In genomic region chr16:9868606-9869149, GRCh38 we compare ENCODE assay signal across 20 cellular contexts.
A peak's percentile ranks its signal among the peaks of the same experiment; 100 is the strongest.
DNase-seq lines count a peak whose midpoint lies in the region; ATAC-seq, FAIRE-seq and TF ChIP-seq lines count a peak whose summit lies in the region.
"Had no signal": no experiment of that assay in that cellular context is flagged by ENCODE, and none has a peak within 500 bp of the region (broad histone marks: within the 10 kb centered on the region; RNA-seq: fewer than 3 reads in every experiment).

No MANE protein-coding gene starts in this region.

- no peak overlapping the region for H2BK5ac ChIP-seq in H1 (ENCODE audit: low read depth, low read length)

- peak overlapping the region; percentile 36; the same call in 1 of the 2 replicates for H2BK15ac ChIP-seq in H1 (ENCODE audit: low read length)

- FAIRE-seq in bronchial epithelial cell (lab: Jason Lieb, UNC) (peak; percentile 36), H1 (lab: Jason Lieb, UNC) (no peak)
- FAIRE-seq: GM12891, GM18507 had no signal

- H2BK120ac ChIP-seq in H1 (replicated peaks; ENCODE audit: low read depth, low read length), result no peak overlapping the region

- H3K4me1 ChIP-seq in H1 (replicated peaks in 1 of 4; ENCODE audit: control insufficient read depth in 3 of 4, insufficient read depth in 4 of 4, low read length in 3 of 4), result peaks cover 0 to 2% (median 0%) of the 10 kb centered on the region in 4 experiments; a peak in 2 of 7 replicates
- H3K4me1 ChIP-seq in foreskin keratinocyte, result peaks cover 28% of the 10 kb centered on the region
- H3K4me1 ChIP-seq in osteoblast (ENCODE audit: insufficient read depth, low read length), result no peaks in the 10 kb centered on the region
- H3K4me1 ChIP-seq in suprapubic skin, result no peaks in the 10 kb centered on the region

- H4K20me1 ChIP-seq in H1 (replicated peaks in 1 of 2; ENCODE audit: control insufficient read depth in 1 of 2, insufficient read depth in 2 of 2, low read length in 2 of 2), result no peaks in the 10 kb centered on the region
- H4K20me1 ChIP-seq in osteoblast (ENCODE audit: insufficient read depth, low read length), result no peaks in the 10 kb centered on the region

- H3K4me2 ChIP-seq in H1 (ENCODE audit: insufficient read depth in 1 of 2, low read depth in 2 of 2, low read length in 2 of 2) (no peak overlapping the region), osteoblast (ENCODE audit: insufficient read depth, low read length) (no peak overlapping the region)

- H3K4me3 ChIP-seq in bronchial epithelial cell (ENCODE audit: low read depth, low read length) (no peak overlapping the region), H1 (ENCODE audit: extremely low read depth in 1 of 4, insufficient read depth in 2 of 4, low read depth in 3 of 4, low read length in 4 of 4) (no peak overlapping the region), osteoblast (ENCODE audit: insufficient read depth, low read length) (no peak overlapping the region), suprapubic skin (no peak overlapping the region)
- H3K4me3 ChIP-seq: GM23248 had no signal

- TF ChIP-seq RAD21 in H1 (IDR thresholded peaks at IDR 0.05 in 1 of 2, conservative IDR thresholded peaks at IDR 0.05 in 1 of 2; ENCODE audit: low read depth in 2 of 2, low read length in 2 of 2), result no peak

- ATAC-seq in foreskin keratinocyte (peak; percentile 85), HG02798 (IDR thresholded peaks at IDR 0.05; ENCODE audit: poor library complexity, unreplicated experiment) (no peak), HG02678 (IDR thresholded peaks at IDR 0.05; ENCODE audit: unreplicated experiment) (no peak)
- ATAC-seq in stimulated activated naive CD8-positive, alpha-beta T cell treated with anti-CD3 and anti-CD28 coated beads, Interleukin-15, Interleukin-2, amounts not matched to agents 100 U/mL and 50 U/mL, for 24 hours, result no peak
- ATAC-seq: HCT116 had no signal

- no peaks in the 10 kb centered on the region for H3K79me1 ChIP-seq in H1 (ENCODE audit: low read depth, low read length)

- no peaks in the 10 kb centered on the region; the same call in 1 of the 2 replicates for H3K23me2 ChIP-seq in H1 (ENCODE audit: low read depth, low read length)

- H4K8ac ChIP-seq in H1 (ENCODE audit: extremely low read depth, insufficient read depth, low read length), result no peak overlapping the region

- H3K4ac ChIP-seq in H1 (replicated peaks; ENCODE audit: insufficient read length, low read depth, low read length), result no peak overlapping the region

- CTCF ChIA-PET in H1 (lab: Charles Lee; ENCODE audit: partially characterized antibody), result interaction anchor here (0.6 to 1.4 kb wide), 2 partner anchors 8 to 319 kb away, joined by 4 read pairs; no protein-coding TSS in a partner anchor

- no peak overlapping the region for H2AK5ac ChIP-seq in H1 (ENCODE audit: low read depth, low read length)

- H3K9ac ChIP-seq in H1 (replicated peaks in 1 of 4; ENCODE audit: extremely low read depth in 1 of 4, low read depth in 3 of 4, low read length in 3 of 4), result no peak overlapping the region
- H3K9ac ChIP-seq: GM23248 had no signal

- H3K56ac ChIP-seq in H1 (replicated peaks; ENCODE audit: insufficient read length, low read depth, low read length), result no peak overlapping the region

- no peak overlapping the region for H3K27ac ChIP-seq in H1 (ENCODE audit: low read depth, low read length)
- H3K27ac ChIP-seq in foreskin keratinocyte, result peak overlapping the region; percentile 69
- no peak overlapping the region for H3K27ac ChIP-seq in osteoblast (ENCODE audit: low read depth, low read length)
- no peak overlapping the region for H3K27ac ChIP-seq in suprapubic skin
- H3K27ac ChIP-seq: GM23248 had no signal

- H3K18ac ChIP-seq in H1 (ENCODE audit: extremely low read depth, low read length), result no peak overlapping the region

- no peak for TF ChIP-seq POLR2A in H1 (IDR thresholded peaks at IDR 0.05; ENCODE audit: control extremely low read depth in 1 of 2, low read depth in 2 of 2, low read length in 2 of 2)
- TF ChIP-seq POLR2A in suprapubic skin (IDR thresholded peaks at IDR 0.05), result no peak

- no peak overlapping the region for H4K5ac ChIP-seq in H1 (ENCODE audit: insufficient read length, low read depth, low read length)

- WGBS in H1 (ENCODE audit: extremely low coverage in 1 of 2, insufficient coverage in 1 of 2, insufficient read length in 1 of 2, insufficient replicate concordance in 2 of 2, low coverage in 1 of 2, low lambda C conversion rate in 2 of 2, missing lambda C conversion rate in 1 of 2), 2 experiments, result 90% methylated on average over 2 of the region's 2 CpGs; no CpG with 5 or more reads in 1 of the 2 experiments
- WGBS in suprapubic skin, result 79% methylated on average over 2 of the region's 2 CpGs

- no peak for TF ChIP-seq CTCF in bronchial epithelial cell (IDR thresholded peaks at IDR 0.05; ENCODE audit: insufficient read depth, low read length, severe bottlenecking)
- TF ChIP-seq CTCF in H1 (IDR thresholded peaks at IDR 0.05; ENCODE audit: control extremely low read depth in 1 of 3, insufficient read depth in 1 of 3, low read depth in 1 of 3, low read length in 3 of 3), result no peak
- no peak for TF ChIP-seq CTCF in foreskin keratinocyte (conservative IDR thresholded peaks at IDR 0.05)
- TF ChIP-seq CTCF in osteoblast (IDR thresholded peaks at IDR 0.05; ENCODE audit: extremely low read depth, low read depth, low read length), result no peak
- no peak for TF ChIP-seq CTCF in suprapubic skin (IDR thresholded peaks at IDR 0.05)

- H4K91ac ChIP-seq in H1 (replicated peaks; ENCODE audit: insufficient read length, low read length), result no peak overlapping the region

- H3K27me3 ChIP-seq in bronchial epithelial cell (ENCODE audit: control insufficient read depth, insufficient read depth, low read length) (no peaks in the 10 kb centered on the region), H1 (replicated peaks in 1 of 4; ENCODE audit: control insufficient read depth in 3 of 4, extremely low read depth in 1 of 4, insufficient read depth in 3 of 4, low read length in 3 of 4) (no peaks in the 10 kb centered on the region), foreskin keratinocyte (no peaks in the 10 kb centered on the region), osteoblast (ENCODE audit: insufficient read depth, low read length) (no peaks in the 10 kb centered on the region), suprapubic skin (no peaks in the 10 kb centered on the region)

- H3K14ac ChIP-seq in H1 (ENCODE audit: insufficient read length), result no peak overlapping the region

- H2BK12ac ChIP-seq in H1 (ENCODE audit: low read depth, low read length), result no peak overlapping the region

- H2BK20ac ChIP-seq in H1 (ENCODE audit: low read length), result no peak overlapping the region

- H3K23ac ChIP-seq in H1 (ENCODE audit: insufficient read length), result no peak overlapping the region

- H3K36me3 ChIP-seq in bronchial epithelial cell (ENCODE audit: control insufficient read depth, insufficient read depth, low read length), result no peaks in the 10 kb centered on the region
- H3K36me3 ChIP-seq in H1 (ENCODE audit: control insufficient read depth in 2 of 4, insufficient read depth in 4 of 4, low read length in 3 of 4), result no peaks in the 10 kb centered on the region
- no peaks in the 10 kb centered on the region for H3K36me3 ChIP-seq in osteoblast (ENCODE audit: insufficient read depth, low read length)
- no peaks in the 10 kb centered on the region for H3K36me3 ChIP-seq in suprapubic skin

- H3K79me2 ChIP-seq in H1 (ENCODE audit: control insufficient read depth in 1 of 2, insufficient read depth in 2 of 2, low read length in 2 of 2), result no peaks in the 10 kb centered on the region
- no peaks in the 10 kb centered on the region for H3K79me2 ChIP-seq in osteoblast (ENCODE audit: insufficient read depth, low read length)

- TF ChIP-seq EP300 in H1 (IDR thresholded peaks at IDR 0.05; ENCODE audit: borderline replicate concordance in 1 of 2, low read depth in 2 of 2, low read length in 2 of 2), result no peak
- TF ChIP-seq EP300 in suprapubic skin (IDR thresholded peaks at IDR 0.05), result no peak

- POLR2A ChIA-PET in H1 (lab: Charles Lee; ENCODE audit: partially characterized antibody), result no interaction called here

- H3K9me3 ChIP-seq in H1 (ENCODE audit: insufficient read depth in 2 of 2, low read depth in 1 of 2, low read length in 1 of 2) (no peaks in the 10 kb centered on the region), osteoblast (ENCODE audit: low read depth, low read length) (no peaks in the 10 kb centered on the region), suprapubic skin (no peaks in the 10 kb centered on the region)

- H2AFZ ChIP-seq in H1 (ENCODE audit: low read length), result no peak overlapping the region
- H2AFZ ChIP-seq in osteoblast (ENCODE audit: low read length), result no peak overlapping the region
- H2AFZ ChIP-seq: GM23248 had no signal

- DNase-seq in bronchial epithelial cell (ENCODE audit: low read depth), result peak; percentile 71
- no peak for DNase-seq in H1 (ENCODE audit: low read depth in 1 of 2, low spot score in 2 of 2)
- DNase-seq in foreskin keratinocyte, result peak; percentile 56 to 78
- peak; percentile 31 for DNase-seq in osteoblast (ENCODE audit: insufficient read length, low spot score, missing footprints)
- DNase-seq in suprapubic skin (ENCODE audit: low spot score in 2 of 2), result no peak
- no peak for DNase-seq in stimulated activated naive CD8-positive, alpha-beta T cell treated with anti-CD3 and anti-CD28 coated beads, Interleukin-15, Interleukin-2, amounts not matched to agents 100 U/mL and 50 U/mL, for 24 hours
- DNase-seq: C1 segment of cervical spinal cord; Calu3; CD4-positive, alpha-beta memory T cell; COR-L47; DMS53; DMS79 treated with DMSO at 0.1 percent for 48 hours; GF-D8; GM23248; H9 had no signal

TF ChIP-seq in H1, 55 proteins besides CTCF, POLR2A, EP300 and RAD21:
- TF ChIP-seq SP2 (IDR thresholded peaks at IDR 0.05; ENCODE audit: low read length), result no peak
- no peak for TF ChIP-seq CTBP2 (IDR thresholded peaks at IDR 0.05; ENCODE audit: borderline replicate concordance, insufficient read depth, insufficient read length, low read length)
- TF ChIP-seq ATF3 (IDR thresholded peaks at IDR 0.05; ENCODE audit: insufficient read depth, low read depth, low read length), result no peak
- no peak for TF ChIP-seq SIX5 (IDR thresholded peaks at IDR 0.05; ENCODE audit: low read depth, low read length)
- TF ChIP-seq RNF2 (IDR thresholded peaks at IDR 0.05; ENCODE audit: borderline replicate concordance, low read depth, low read length, missing control alignments, poor library complexity, severe bottlenecking), result no peak
- TF ChIP-seq FOSL1 (IDR thresholded peaks at IDR 0.05; ENCODE audit: insufficient read depth, low read depth, low read length), result no peak

Comparison
In these comparisons a context has a peak if more than half of its experiments do, and no peak if none do; other contexts are left out.
1. DNase-seq: peak in bronchial epithelial cell (single experiment), foreskin keratinocyte (2 of 2) and osteoblast (single experiment); none in H1 (0 of 2), suprapubic skin (0 of 2) and stimulated activated naive CD8-positive, alpha-beta T cell treated with anti-CD3 and anti-CD28 coated beads, Interleukin-15, Interleukin-2, amounts not matched to agents 100 U/mL and 50 U/mL, for 24 hours (single experiment).